ENCODE assay signal across 8 cellular contexts in genomic region chr22:36387664-36387913, GRCh38. TPM values are rescaled to one million over a fixed set of nuclear protein-coding genes. Genes with fewer than 3 reads are reported as not detected.
DNase-seq lines count a peak whose midpoint lies in the region; ATAC-seq and TF ChIP-seq lines count a peak whose summit lies in the region.

No MANE protein-coding gene starts in this region.

- in situ Hi-C loops in mammary epithelial cell (cut with MboI; ENCODE audit: low sequenced_read_pairs in 2 of 2), result loop anchor here in 1 of 2 donors (5.0 kb wide), 1 partner anchor 80 kb away; no protein-coding TSS in a partner anchor

- H3K27ac Mint-ChIP-seq in Calu3 (ENCODE audit: unreplicated experiment), result peak overlapping the region; percentile 82

- peaks cover 2% of the 10 kb centered on the region for H3K36me3 ChIP-seq in mammary epithelial cell (ENCODE audit: insufficient read depth, low read length)
- H3K36me3 ChIP-seq in mucosa of stomach (ENCODE audit: control insufficient read depth, insufficient read depth, low read length), result no peaks in the 10 kb centered on the region

- peak overlapping the region; percentile 73 for H3K4me3 Mint-ChIP-seq in Calu3 (ENCODE audit: low read depth, unreplicated experiment)

- H3K9me3 ChIP-seq in mammary epithelial cell (replicated peaks; ENCODE audit: insufficient read depth, low read length), result no peaks in the 10 kb centered on the region
- H3K9me3 ChIP-seq in mucosa of stomach (ENCODE audit: control insufficient read depth, low read length), result no peaks in the 10 kb centered on the region

- no peak for TF ChIP-seq CTCF in Calu3 (IDR thresholded peaks at IDR 0.05; ENCODE audit: unreplicated experiment)
- TF ChIP-seq CTCF in mammary epithelial cell (conservative IDR thresholded peaks at IDR 0.05 in 1 of 2, IDR thresholded peaks at IDR 0.05 in 1 of 2; ENCODE audit: extremely low read depth in 1 of 2, insufficient read depth in 1 of 2, low read depth in 1 of 2, low read length in 2 of 2), result no peak

- H3K4me1 ChIP-seq in mammary epithelial cell (ENCODE audit: insufficient read depth, low read length) (peaks cover 25% of the 10 kb centered on the region), mucosa of stomach (ENCODE audit: control insufficient read depth, insufficient read depth, low read length) (peaks cover 39% of the 10 kb centered on the region)

- CTCF ChIA-PET in Calu3 (lab: Charles Lee) (interaction anchor here (0.9 to 1.8 kb wide), 10 partner anchors 7 to 94 kb away, joined by 3 to 7 read pairs (median 4); partner anchors contain the start of gene TXN2), mammary epithelial cell (lab: Charles Lee; ENCODE audit: low non-redundant PET) (no interaction called here)

- peak; percentile 5 for ATAC-seq in HG03439 (IDR thresholded peaks at IDR 0.05; ENCODE audit: unreplicated experiment)

- H3K27me3 ChIP-seq in mammary epithelial cell (ENCODE audit: insufficient read depth, low read length) (no peaks in the 10 kb centered on the region), mucosa of stomach (ENCODE audit: control insufficient read depth, insufficient read depth, low read length) (no peaks in the 10 kb centered on the region)

- peaks cover 51% of the 10 kb centered on the region for H3K79me2 ChIP-seq in mammary epithelial cell (ENCODE audit: insufficient read depth, low read length)

- no peak overlapping the region for H2AFZ ChIP-seq in mammary epithelial cell (ENCODE audit: low read depth, low read length)

- DNase-seq in Calu3 (no peak), mammary epithelial cell (no peak), mesenteric fat pad (ENCODE audit: low spot score) (no peak), NCI-H2107 treated with DMSO at 0.1 percent for 48 hours (lab: John Stamatoyannopoulos, UW; ENCODE audit: unreplicated experiment) (no peak), NCI-H2196 treated with DMSO at 0.1 percent for 48 hours (lab: John Stamatoyannopoulos, UW; ENCODE audit: unreplicated experiment) (no peak), SW 1271 (lab: John Stamatoyannopoulos, UW) (no peak)

- H4K20me1 ChIP-seq in mammary epithelial cell (ENCODE audit: insufficient read depth, low read length), result peaks cover 15% of the 10 kb centered on the region

- BruUV-seq in Calu3 (replicated peaks; lab: Mats Ljungman, UMichigan) (no TSS peak), mammary epithelial cell (replicated peaks; lab: Mats Ljungman, UMichigan) (no TSS peak)

- H3K27ac ChIP-seq in mammary epithelial cell (ENCODE audit: insufficient read depth, low read depth, low read length), result peak overlapping the region; percentile 92

- intact Hi-C loops in Calu3 (cut with micrococcal nuclease; ENCODE audit: unreplicated experiment) (loop anchor here (5.0 kb wide), 2 partner anchors 65 to 80 kb away; no protein-coding TSS in a partner anchor), mammary epithelial cell (cut with micrococcal nuclease) (no loop called here)

- peaks cover 56% of the 10 kb centered on the region for H3K36me3 Mint-ChIP-seq in Calu3 (ENCODE audit: insufficient read depth, unreplicated experiment)

- H3K9ac ChIP-seq in mammary epithelial cell (ENCODE audit: insufficient read depth, low read length), result peak overlapping the region; percentile 93
- H3K9ac ChIP-seq in mucosa of stomach (ENCODE audit: low read length), result peak overlapping the region; percentile 95

- WGBS in mammary epithelial cell (ENCODE audit: low coverage, missing lambda C conversion rate), result 0% methylated on average over 4 of the region's 38 CpGs

- H3K9me3 Mint-ChIP-seq in Calu3 (ENCODE audit: low read depth, unreplicated experiment), result no peaks in the 10 kb centered on the region

- dilution Hi-C loops in mammary epithelial cell (cut with HindIII; ENCODE audit: low sequenced_read_pairs), result no loop called here

- H3K4me3 ChIP-seq in mammary epithelial cell (replicated peaks in 1 of 3; ENCODE audit: insufficient read depth in 1 of 3, low read depth in 2 of 3, low read length in 3 of 3) (peak overlapping the region; percentile 40 to 77 (median 56)), mucosa of stomach (ENCODE audit: low read length) (no peak overlapping the region)

- H3K27me3 Mint-ChIP-seq in Calu3 (ENCODE audit: unreplicated experiment), result no peaks in the 10 kb centered on the region

- H3K4me1 Mint-ChIP-seq in Calu3 (ENCODE audit: low read depth, unreplicated experiment), result peaks cover 34% of the 10 kb centered on the region

- no peak overlapping the region for H3K4me2 ChIP-seq in mammary epithelial cell (ENCODE audit: insufficient read depth, low read depth, low read length)

RNA-seq across cellular contexts. Expression of gene MYH9, which starts 0.2 kb away (rescaled TPM):
- 526 and 606 TPM in 2 replicates for total RNA-seq in Calu3 (2022)
- total RNA-seq in mammary epithelial cell, result 1,000 to 10,000 TPM; 1,183 to 1,246 TPM
- polyA plus RNA-seq in mammary epithelial cell, result 295 TPM
- polyA minus RNA-seq in mammary epithelial cell, result 996 TPM
- 673 TPM for total RNA-seq in mesenteric fat pad
